27 cellular contexts compared by ENCODE assay signal in the genomic region with DNA sequence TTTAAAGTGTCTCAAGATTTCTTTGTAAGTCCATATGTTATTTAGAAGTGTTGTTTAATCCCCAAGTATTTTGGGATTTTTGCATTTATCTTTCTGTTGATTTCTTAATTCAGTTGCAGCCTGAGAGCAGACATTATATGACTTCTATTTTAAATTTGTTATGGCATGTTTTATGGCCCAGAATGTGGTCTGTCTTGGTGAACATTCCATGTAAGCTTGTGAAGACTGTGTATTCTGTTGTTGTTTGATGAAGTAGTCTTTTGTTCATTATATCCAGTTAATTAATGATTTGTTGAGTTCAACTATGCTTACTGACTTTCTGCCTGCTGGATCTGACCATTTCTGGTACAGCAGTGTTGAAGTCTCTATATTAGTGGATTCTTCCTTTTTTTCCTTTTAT. TPM values are rescaled to one million over a fixed set of nuclear protein-coding genes. Genes with fewer than 3 reads are reported as not detected.
A peak's percentile ranks its signal among the peaks of the same experiment; 100 is the strongest.
DNase-seq lines count a peak whose midpoint lies in the region; ATAC-seq, FAIRE-seq and TF ChIP-seq lines count a peak whose summit lies in the region.
"Had no signal": no experiment of that assay in that cellular context is flagged by ENCODE, and none has a peak within 500 bp of the region (broad histone marks: within the 10 kb centered on the region; RNA-seq: fewer than 3 reads in every experiment).

No MANE protein-coding gene starts in this region.

- H3K27ac ChIP-seq in esophagus muscularis mucosa (replicated peaks in 1 of 4), result no peak overlapping the region
- H3K27ac ChIP-seq: 22Rv1, KMS-11, SJSA1 had no signal

- no peaks in the 10 kb centered on the region for H3K9me3 ChIP-seq in esophagus muscularis mucosa
- H3K9me3 ChIP-seq: BE2C, SJSA1 had no signal

- no peak for TF ChIP-seq EP300 in esophagus muscularis mucosa (IDR thresholded peaks at IDR 0.05)

- FAIRE-seq in endometrium (lab: Jason Lieb, UNC), result peak; percentile 80
- FAIRE-seq: GM12892, GM18507 had no signal

- H3K36me3 ChIP-seq in esophagus muscularis mucosa, result no peaks in the 10 kb centered on the region
- H3K36me3 ChIP-seq: BE2C, SJSA1 had no signal

- no peak overlapping the region for H3K4me3 ChIP-seq in esophagus muscularis mucosa
- H3K4me3 ChIP-seq: SJSA1 had no signal

- H3K4me1 ChIP-seq in esophagus muscularis mucosa, result peaks cover 3 to 22% (median 10%) of the 10 kb centered on the region in 4 donors

- peaks cover 0 to 3% of the 10 kb centered on the region in 2 donors for H3K9me3 Mint-ChIP-seq in activated T-cell treated with anti-CD3 and anti-CD28 coated beads, Interleukin-2, amount 50 U/mL, for 72 hours
- H3K9me3 Mint-ChIP-seq in activated T-cell treated with anti-CD3 and anti-CD28 coated beads, Interleukin-2, amount 50 U/mL, for 4 hours, result no peaks in the 10 kb centered on the region
- H3K9me3 Mint-ChIP-seq in IgD-negative memory B cell, result no peaks in the 10 kb centered on the region
- H3K9me3 Mint-ChIP-seq: CD14-positive monocyte had no signal

- no peaks in the 10 kb centered on the region for H3K27me3 Mint-ChIP-seq in activated T-cell treated with anti-CD3 and anti-CD28 coated beads, Interleukin-2, amount 50 U/mL, for 72 hours (ENCODE audit: low read depth)
- H3K27me3 Mint-ChIP-seq in activated T-cell treated with anti-CD3 and anti-CD28 coated beads, Interleukin-2, amount 50 U/mL, for 4 hours (ENCODE audit: low read depth), result no peaks in the 10 kb centered on the region
- no peaks in the 10 kb centered on the region for H3K27me3 Mint-ChIP-seq in IgD-negative memory B cell

- peak overlapping the region; percentile 40 for H3K27ac Mint-ChIP-seq in activated T-cell treated with anti-CD3 and anti-CD28 coated beads, Interleukin-2, amount 50 U/mL, for 72 hours
- peak overlapping the region; percentile 13 to 41 (median 15) for H3K27ac Mint-ChIP-seq in IgD-negative memory B cell
- H3K27ac Mint-ChIP-seq: CD14-positive monocyte had no signal

- no peak overlapping the region for H3K4me3 Mint-ChIP-seq in activated T-cell treated with anti-CD3 and anti-CD28 coated beads, Interleukin-2, amount 50 U/mL, for 72 hours
- no peak overlapping the region for H3K4me3 Mint-ChIP-seq in activated T-cell treated with anti-CD3 and anti-CD28 coated beads, Interleukin-2, amount 50 U/mL, for 4 hours
- peak overlapping the region in 1 of 4 donors; percentile 34 for H3K4me3 Mint-ChIP-seq in IgD-negative memory B cell
- H3K4me3 Mint-ChIP-seq: CD14-positive monocyte had no signal

- no peak for TF ChIP-seq CTCF in esophagus muscularis mucosa (IDR thresholded peaks at IDR 0.05)

- TF ChIP-seq POLR2A in esophagus muscularis mucosa (IDR thresholded peaks at IDR 0.05; ENCODE audit: low read depth), result no peak

- H3K27me3 ChIP-seq in esophagus muscularis mucosa, result no peaks in the 10 kb centered on the region
- H3K27me3 ChIP-seq: BE2C, SJSA1 had no signal

- intact Hi-C loops in esophagus muscularis mucosa (cut with DNase I), result no loop called here

- no peak for DNase-seq in activated T-cell treated with anti-CD3 and anti-CD28 coated beads, Interleukin-2, amount 50 U/mL, for 72 hours
- DNase-seq in activated T-cell treated with anti-CD3 and anti-CD28 coated beads, Interleukin-2, amount 50 U/mL, for 4 hours, result no peak
- peak; percentile 18 for DNase-seq in renal cortical epithelial cell (ENCODE audit: low read depth)
- DNase-seq in NCI-H2196 treated with DMSO at 0.1 percent for 48 hours (lab: John Stamatoyannopoulos, UW; ENCODE audit: unreplicated experiment), result no peak
- no peak for DNase-seq in esophagus muscularis mucosa (ENCODE audit: extremely low spot score)
- DNase-seq: BE2C, DMS153, DND-41, H7, IMR-90, NCI-H1048, NCI-H1417, NCI-H1694, NCI-H2029 treated with DMSO at 0.1 percent for 48 hours, NCI-H226, NCI-H510A, NCI-H69, Right ventricle myocardium superior, RPMI8226 had no signal

- no peak for ATAC-seq in activated T-cell treated with anti-CD3 and anti-CD28 coated beads, Interleukin-2, amount 50 U/mL, for 72 hours (replicated peaks in 1 of 2)
- ATAC-seq in activated T-cell treated with anti-CD3 and anti-CD28 coated beads, Interleukin-2, amount 50 U/mL, for 4 hours, result no peak

- H3K36me3 Mint-ChIP-seq in activated T-cell treated with anti-CD3 and anti-CD28 coated beads, Interleukin-2, amount 50 U/mL, for 72 hours (ENCODE audit: insufficient read depth in 2 of 2), result peaks cover 5 to 7% of the 10 kb centered on the region in 2 donors
- H3K36me3 Mint-ChIP-seq in activated T-cell treated with anti-CD3 and anti-CD28 coated beads, Interleukin-2, amount 50 U/mL, for 4 hours (ENCODE audit: insufficient read depth), result peaks cover 23% of the 10 kb centered on the region
- peaks cover 2% of the 10 kb centered on the region for H3K36me3 Mint-ChIP-seq in IgD-negative memory B cell

- peaks cover 60% of the 10 kb centered on the region for H3K4me1 Mint-ChIP-seq in activated T-cell treated with anti-CD3 and anti-CD28 coated beads, Interleukin-2, amount 50 U/mL, for 72 hours (ENCODE audit: low read depth)
- H3K4me1 Mint-ChIP-seq in activated T-cell treated with anti-CD3 and anti-CD28 coated beads, Interleukin-2, amount 50 U/mL, for 4 hours (ENCODE audit: low read depth), result peaks cover 70% of the 10 kb centered on the region
- H3K4me1 Mint-ChIP-seq in IgD-negative memory B cell, result peaks cover 52 to 72% (median 65%) of the 10 kb centered on the region in 3 donors

RNA-seq across cellular contexts. Expression of a gene that starts 34.0 kb away (rescaled TPM):
- total RNA-seq in activated T-cell treated with anti-CD3 and anti-CD28 coated beads, Interleukin-2, amount 50 U/mL, for 72 hours, result 10 to 100 TPM; 20.2 to 27.3 TPM
- 10 to 100 TPM; 30.9 to 34.3 (median 32.5) TPM for total RNA-seq in activated T-cell treated with anti-CD3 and anti-CD28 coated beads, Interleukin-2, amount 50 U/mL, for 4 hours
- 45.4 TPM for polyA plus RNA-seq in IgD-negative memory B cell
- total RNA-seq in renal cortical epithelial cell (32.6 and 36.2 TPM in 2 replicates), esophagus muscularis mucosa (10 to 100 TPM; 26.6 to 39.0 (median 29.3) TPM)
